ENCODE assay signal across 11 cellular contexts in the genomic region with DNA sequence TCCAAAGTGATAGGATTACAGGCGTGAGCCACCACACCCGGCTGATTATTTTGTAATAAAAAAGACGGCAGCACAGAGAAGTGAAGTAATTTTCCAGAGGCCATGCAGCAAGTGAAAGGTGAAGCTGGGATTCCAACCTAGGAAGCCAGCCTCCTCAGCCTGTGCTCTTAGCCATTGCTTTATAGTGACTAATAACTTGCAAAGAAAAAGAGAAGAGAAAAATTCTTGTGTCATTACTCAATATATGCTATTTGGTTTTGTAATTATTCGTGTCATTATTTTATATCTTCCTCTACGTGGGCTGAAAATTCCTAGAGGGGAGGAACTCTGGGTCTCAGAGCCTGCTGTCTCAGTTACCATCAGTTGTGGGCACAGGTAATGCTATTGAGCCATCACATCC. TPM values are rescaled to one million over a fixed set of nuclear protein-coding genes. Genes with fewer than 3 reads are reported as not detected.
A peak's percentile ranks its signal among the peaks of the same experiment; 100 is the strongest.
DNase-seq lines count a peak whose midpoint lies in the region; ATAC-seq and TF ChIP-seq lines count a peak whose summit lies in the region.
"Had no signal": no experiment of that assay in that cellular context is flagged by ENCODE, and none has a peak within 500 bp of the region (broad histone marks: within the 10 kb centered on the region; RNA-seq: fewer than 3 reads in every experiment).

No MANE protein-coding gene starts in this region.

- H3K9me3 ChIP-seq in mesenchymal stem cell (ENCODE audit: control insufficient read depth, low read length) (no peaks in the 10 kb centered on the region), testis (no peaks in the 10 kb centered on the region)

- no peak for TF ChIP-seq POLR2A in testis (IDR thresholded peaks at IDR 0.05)

- H3K27ac ChIP-seq in mesenchymal stem cell (ENCODE audit: low read length, poor library complexity, severe bottlenecking) (no peak overlapping the region), testis (no peak overlapping the region), dorsolateral prefrontal cortex (no peak overlapping the region)

- H3K27me3 Mint-ChIP-seq in IgD-negative memory B cell = no peaks in the 10 kb centered on the region
- H3K27me3 Mint-ChIP-seq in activated CD8-positive, alpha-beta T cell treated with anti-CD3 and anti-CD28 coated beads for 36 hours = no peaks in the 10 kb centered on the region

- H3K9me3 Mint-ChIP-seq in IgD-negative memory B cell = no peaks in the 10 kb centered on the region
- H3K9me3 Mint-ChIP-seq in activated CD8-positive, alpha-beta T cell treated with anti-CD3 and anti-CD28 coated beads for 36 hours = no peaks in the 10 kb centered on the region

- no peak overlapping the region for H4K8ac ChIP-seq in mesenchymal stem cell (ENCODE audit: low read length)

- H3K4me1 ChIP-seq in mesenchymal stem cell (ENCODE audit: control insufficient read depth, insufficient read depth, low read depth, low read length) (peaks cover 5% of the 10 kb centered on the region), testis (peaks cover 9% of the 10 kb centered on the region)

- H2BK15ac ChIP-seq in mesenchymal stem cell (ENCODE audit: low read depth, poor library complexity, severe bottlenecking) = no peak overlapping the region

- H3K23ac ChIP-seq in mesenchymal stem cell (ENCODE audit: low read length in 2 of 2) = no peak overlapping the region

- no peak overlapping the region for H3K14ac ChIP-seq in mesenchymal stem cell (ENCODE audit: low read length in 2 of 2)

- H3K18ac ChIP-seq in mesenchymal stem cell (ENCODE audit: low read depth in 1 of 2, low read length in 2 of 2) = no peak overlapping the region

- peak overlapping the region; percentile 96 to 99 (median 99) for H3K27ac Mint-ChIP-seq in IgD-negative memory B cell
- peak overlapping the region; percentile 68 for H3K27ac Mint-ChIP-seq in activated CD8-positive, alpha-beta T cell treated with anti-CD3 and anti-CD28 coated beads for 36 hours

- H2AFZ ChIP-seq in mesenchymal stem cell (ENCODE audit: low read depth, low read length) = no peak overlapping the region

- CTCF ChIA-PET in BJ (lab: Yijun Ruan, JAX) = interaction anchor here (0.5 to 5.8 kb wide), 3 partner anchors 9 to 56 kb away, joined by 3 to 46 read pairs (median 5); no protein-coding TSS in a partner anchor
- CTCF ChIA-PET in activated CD8-positive, alpha-beta T cell treated with anti-CD3 and anti-CD28 coated beads for 36 hours (lab: Charles Lee) = interaction anchor here (1.5 to 12.2 kb wide), 4 partner anchors 10 to 79 kb away, joined by 3 to 179 read pairs (median 6); no protein-coding TSS in a partner anchor

- no peak overlapping the region for H3K4ac ChIP-seq in mesenchymal stem cell (ENCODE audit: low read depth in 1 of 2, low read length in 2 of 2)

- no peak for ATAC-seq in activated CD8-positive, alpha-beta T cell treated with anti-CD3 and anti-CD28 coated beads for 36 hours
- ATAC-seq: esophagus mucosa, left lobe of liver had no signal

- H2BK120ac ChIP-seq in mesenchymal stem cell (ENCODE audit: low read depth, low read length) = no peak overlapping the region

- H3K36me3 ChIP-seq in BJ (ENCODE audit: control insufficient read depth, insufficient read depth, low read length) = no peaks in the 10 kb centered on the region
- peaks cover 7 to 22% of the 10 kb centered on the region in 2 experiments for H3K36me3 ChIP-seq in mesenchymal stem cell (ENCODE audit: control insufficient read depth in 1 of 2, insufficient read depth in 2 of 2, low read depth in 1 of 2, low read length in 2 of 2)
- no peaks in the 10 kb centered on the region for H3K36me3 ChIP-seq in testis (ENCODE audit: low read depth, missing control alignments)

- peaks cover 5% of the 10 kb centered on the region for H3K36me3 Mint-ChIP-seq in IgD-negative memory B cell
- H3K36me3 Mint-ChIP-seq in activated CD8-positive, alpha-beta T cell treated with anti-CD3 and anti-CD28 coated beads for 36 hours (ENCODE audit: low read depth) = peaks cover 32% of the 10 kb centered on the region

- DNase-seq in BJ (ENCODE audit: low read depth) (peak; percentile 64), mesenchymal stem cell (no peak), testis (no peak), dorsolateral prefrontal cortex (no peak), SHP77 treated with DMSO at 0.1 percent for 48 hours (lab: John Stamatoyannopoulos, UW) (no peak), midbrain (lab: John Stamatoyannopoulos, UW) (no peak)
- DNase-seq in activated CD8-positive, alpha-beta T cell treated with anti-CD3 and anti-CD28 coated beads for 36 hours = no peak
- DNase-seq: activated CD4-positive, alpha-beta T cell treated with anti-CD3 and anti-CD28 coated beads for 4 hours had no signal

- peak overlapping the region; percentile 97 for H3K9ac ChIP-seq in mesenchymal stem cell (ENCODE audit: low read length)

- intact Hi-C loops in activated CD8-positive, alpha-beta T cell treated with anti-CD3 and anti-CD28 coated beads for 36 hours (cut with micrococcal nuclease) = loop anchor here (5.0 kb wide), 1 partner anchor 45 kb away; no protein-coding TSS in a partner anchor
- intact Hi-C loops in testis (cut with DNase I; ENCODE audit: low total_unique reads) (loop anchor here (5.0 kb wide), 1 partner anchor 55 kb away; no protein-coding TSS in a partner anchor), dorsolateral prefrontal cortex (cut with DNase I) (loop anchor here (5.0 kb wide), 3 partner anchors 45 to 205 kb away; a partner anchor contains a TSS)

- H2AK5ac ChIP-seq in mesenchymal stem cell (ENCODE audit: low read length, severe bottlenecking) = no peak overlapping the region

- H2BK5ac ChIP-seq in mesenchymal stem cell (ENCODE audit: low read depth, low read length, poor library complexity, severe bottlenecking) = no peak overlapping the region

- peaks cover 3% of the 10 kb centered on the region for H3K79me1 ChIP-seq in mesenchymal stem cell (replicated peaks; ENCODE audit: low read length, poor library complexity, severe bottlenecking)

- peaks cover 21 to 32% (median 23%) of the 10 kb centered on the region in 3 donors for H3K4me1 Mint-ChIP-seq in IgD-negative memory B cell
- peaks cover 28% of the 10 kb centered on the region for H3K4me1 Mint-ChIP-seq in activated CD8-positive, alpha-beta T cell treated with anti-CD3 and anti-CD28 coated beads for 36 hours (ENCODE audit: low read depth)

- no peak overlapping the region for H3K4me2 ChIP-seq in mesenchymal stem cell (ENCODE audit: low read length, poor library complexity, severe bottlenecking)

- peak overlapping the region in 3 of 4 donors; percentile 93 to 100 (median 100) for H3K4me3 Mint-ChIP-seq in IgD-negative memory B cell
- no peak overlapping the region for H3K4me3 Mint-ChIP-seq in activated CD8-positive, alpha-beta T cell treated with anti-CD3 and anti-CD28 coated beads for 36 hours

- POLR2A ChIA-PET in BJ (lab: Charles Lee) = interaction anchor here (0.5 to 2.0 kb wide), 2 partner anchors 9 to 49 kb away, joined by 3 to 5 read pairs; no protein-coding TSS in a partner anchor
- POLR2A ChIA-PET in activated CD8-positive, alpha-beta T cell treated with anti-CD3 and anti-CD28 coated beads for 36 hours (lab: Charles Lee) = interaction anchor here (1.2 to 8.6 kb wide), 6 partner anchors 17 to 65 kb away, joined by 3 to 209 read pairs (median 17); a partner anchor contains a TSS

- H3K4me3 ChIP-seq in BJ (ENCODE audit: low read depth, low read length) = no peak overlapping the region
- peak overlapping the region in 1 of 2 experiments; percentile 43 for H3K4me3 ChIP-seq in mesenchymal stem cell (ENCODE audit: insufficient read depth in 1 of 2, low read depth in 1 of 2, low read length in 2 of 2)
- no peak overlapping the region for H3K4me3 ChIP-seq in testis
- H3K4me3 ChIP-seq in dorsolateral prefrontal cortex = no peak overlapping the region

- WGBS in mesenchymal stem cell = 69% methylated on average over 4 of the region's 5 CpGs
- 59 to 78% methylated on average over 5 of the region's 5 CpGs for WGBS in testis, 2 donors

- no peak for TF ChIP-seq CTCF in BJ (IDR thresholded peaks at IDR 0.05; ENCODE audit: insufficient read depth, low read depth, low read length)
- TF ChIP-seq CTCF in activated CD8-positive, alpha-beta T cell treated with anti-CD3 and anti-CD28 coated beads for 36 hours (IDR thresholded peaks at IDR 0.05) = no peak
- TF ChIP-seq CTCF in testis (IDR thresholded peaks at IDR 0.05) = no peak
- TF ChIP-seq CTCF in dorsolateral prefrontal cortex (IDR thresholded peaks at IDR 0.05 in 54 of 56, conservative IDR thresholded peaks at IDR 0.05 in 2 of 56; ENCODE audit: low read depth in 1 of 56, partially characterized antibody in 56 of 56) = no peak

- no peak overlapping the region for H4K91ac ChIP-seq in mesenchymal stem cell (ENCODE audit: low read length)

- H2BK12ac ChIP-seq in mesenchymal stem cell (ENCODE audit: low read length in 2 of 2) = no peak overlapping the region

- no peaks in the 10 kb centered on the region for H3K27me3 ChIP-seq in BJ (ENCODE audit: control insufficient read depth, insufficient read depth, low read length)
- no peaks in the 10 kb centered on the region for H3K27me3 ChIP-seq in mesenchymal stem cell (ENCODE audit: control insufficient read depth in 1 of 2, insufficient read depth in 1 of 2, low read length in 2 of 2)
- no peaks in the 10 kb centered on the region for H3K27me3 ChIP-seq in testis
- H3K27me3 ChIP-seq in dorsolateral prefrontal cortex = no peaks in the 10 kb centered on the region

RNA-seq across cellular contexts. Expression of a gene that starts 1.6 kb away (rescaled TPM):
- polyA plus RNA-seq in BJ (2011; rRNA removed) (16.0 and 16.9 TPM in 2 replicates), IgD-negative memory B cell (31.0 TPM), testis (ENCODE audit: insufficient read depth, low read depth, low replicate concordance) (7.1 TPM)
- polyA minus RNA-seq in BJ (2011; rRNA and poly(A)+ RNA removed) = 16.3 and 22.8 TPM in 2 replicates
- 10 to 100 TPM; 39.8 to 41.3 TPM for total RNA-seq in activated CD8-positive, alpha-beta T cell treated with anti-CD3 and anti-CD28 coated beads for 36 hours
- polyA plus RNA-seq in mesenchymal stem cell (2013, experiment 1 of 2) = 11.3 TPM
- polyA plus RNA-seq in mesenchymal stem cell (2013, experiment 2 of 2) = 11.5 TPM
- total RNA-seq in testis (10 to 100 TPM; 10.3 to 13.3 TPM), dorsolateral prefrontal cortex (10 to 100 TPM in 118 of 120 experiments, 1 to 10 TPM in 2; 8.1 to 74.9 (median 17.6) TPM)

RNA-seq across cellular contexts. Expression of a gene that starts 53.1 kb away (rescaled TPM):
- polyA plus RNA-seq in BJ (2011; rRNA removed) = 25.0 and 36.2 TPM in 2 replicates
- polyA minus RNA-seq in BJ (2011; rRNA and poly(A)+ RNA removed) = 10.3 and 15.8 TPM in 2 replicates
- polyA plus RNA-seq in IgD-negative memory B cell = 28.3 TPM
- total RNA-seq in activated CD8-positive, alpha-beta T cell treated with anti-CD3 and anti-CD28 coated beads for 36 hours = 10 to 100 TPM; 15.7 to 16.7 TPM
- polyA plus RNA-seq in mesenchymal stem cell (2013, experiment 1 of 2) = 2.2 TPM
- polyA plus RNA-seq in mesenchymal stem cell (2013, experiment 2 of 2) = 2.2 TPM
- 1 to 10 TPM; 5.8 to 7.1 TPM for total RNA-seq in testis
- polyA plus RNA-seq in testis (ENCODE audit: insufficient read depth, low read depth, low replicate concordance) = 8.6 TPM
- total RNA-seq in dorsolateral prefrontal cortex = 10 to 100 TPM in 15 of 120 experiments, 1 to 10 TPM in 105; 2.7 to 15.3 (median 6.8) TPM
